In genomic region chr2:96291751-96292150, GRCh38 we compare ENCODE assay signal across 14 cellular contexts. TPM values are rescaled to one million over a fixed set of nuclear protein-coding genes. Genes with fewer than 3 reads are reported as not detected.
"Had no signal": no experiment of that assay in that cellular context is flagged by ENCODE, and none has a peak within 500 bp of the region (broad histone marks: within the 10 kb centered on the region; RNA-seq: fewer than 3 reads in every experiment).

No MANE protein-coding gene starts in this region.

- H3K4me1 ChIP-seq: gastrocnemius medialis, right atrium auricular region, transverse colon had no signal

- ATAC-seq: esophagus mucosa; gastrocnemius medialis; left lobe of liver; mucosa of descending colon; naive thymus-derived CD8-positive, alpha-beta T cell had no signal

- DNase-seq: effector memory CD4-positive, alpha-beta T cell; gastrocnemius medialis; islet precursor cell; mucosa of descending colon; naive thymus-derived CD8-positive, alpha-beta T cell; ovary; small intestine; stimulated activated CD4-positive, alpha-beta T cell treated with anti-CD3 and anti-CD28 coated beads, Interleukin-2, amount 100 ng/mL, for 48 hours; transverse colon had no signal

- H3K27me3 Mint-ChIP-seq: naive thymus-derived CD8-positive, alpha-beta T cell; stimulated activated naive CD8-positive, alpha-beta T cell treated with anti-CD3 and anti-CD28 coated beads, Interleukin-15, Interleukin-2, amounts not matched to agents 100 ng/mL and 50 ng/mL, for 24 hours had no signal

- H3K9me3 Mint-ChIP-seq: naive thymus-derived CD8-positive, alpha-beta T cell; stimulated activated naive CD8-positive, alpha-beta T cell treated with anti-CD3 and anti-CD28 coated beads, Interleukin-15, Interleukin-2, amounts not matched to agents 100 ng/mL and 50 ng/mL, for 24 hours had no signal

- H3K36me3 ChIP-seq: ovary had no signal

- H3K27ac ChIP-seq: gastrocnemius medialis, ovary, right atrium auricular region, transverse colon had no signal

- H3K27ac Mint-ChIP-seq: stimulated activated naive CD8-positive, alpha-beta T cell treated with anti-CD3 and anti-CD28 coated beads, Interleukin-15, Interleukin-2, amounts not matched to agents 100 ng/mL and 50 ng/mL, for 24 hours had no signal

- H3K9me3 ChIP-seq: gastrocnemius medialis, mucosa of descending colon, ovary, right atrium auricular region, transverse colon had no signal

- H3K4me3 ChIP-seq: gastrocnemius medialis, mucosa of descending colon, ovary, right atrium auricular region, transverse colon had no signal

- H3K27me3 ChIP-seq: gastrocnemius medialis, ovary, right atrium auricular region, transverse colon had no signal

- H3K4me3 Mint-ChIP-seq: naive thymus-derived CD8-positive, alpha-beta T cell; stimulated activated naive CD8-positive, alpha-beta T cell treated with anti-CD3 and anti-CD28 coated beads, Interleukin-15, Interleukin-2, amounts not matched to agents 100 ng/mL and 50 ng/mL, for 24 hours had no signal

RNA-seq across cellular contexts. Expression of gene ITPRIPL1, which starts 33.4 kb away (rescaled TPM):
- polyA plus RNA-seq: neural cell had no signal
